9 cellular contexts compared by ENCODE assay signal in the genomic region with DNA sequence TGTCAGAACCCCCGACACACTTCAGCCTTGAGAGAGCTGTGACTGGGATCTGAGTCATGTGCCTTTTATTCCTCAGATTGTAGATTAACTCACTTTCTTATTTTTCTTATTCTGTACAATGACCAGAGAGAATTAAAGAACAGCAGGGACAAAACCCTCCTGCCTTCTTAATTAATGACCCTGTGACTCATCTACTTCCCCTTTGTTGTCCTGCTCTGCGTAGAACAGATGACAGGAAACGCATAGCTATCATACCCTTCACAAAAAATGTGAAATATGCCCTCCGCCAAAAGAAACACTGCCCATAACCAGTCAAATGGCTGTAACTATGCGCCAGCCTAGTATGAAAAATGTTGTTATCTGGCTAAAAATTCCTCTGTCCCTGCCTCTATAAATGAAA. TPM values are rescaled to one million over a fixed set of nuclear protein-coding genes. Genes with fewer than 3 reads are reported as not detected.
DNase-seq lines count a peak whose midpoint lies in the region; ATAC-seq, FAIRE-seq and TF ChIP-seq lines count a peak whose summit lies in the region.
"Had no signal": no experiment of that assay in that cellular context is flagged by ENCODE, and none has a peak within 500 bp of the region (broad histone marks: within the 10 kb centered on the region; RNA-seq: fewer than 3 reads in every experiment).

No MANE protein-coding gene starts in this region.

- H2BK120ac ChIP-seq in H1 (replicated peaks; ENCODE audit: low read depth, low read length) = no peak overlapping the region

- H3K23ac ChIP-seq in H1 (ENCODE audit: insufficient read length) = no peak overlapping the region

- H3K27me3 ChIP-seq in H1 (replicated peaks in 1 of 4; ENCODE audit: control insufficient read depth in 3 of 4, extremely low read depth in 1 of 4, insufficient read depth in 3 of 4, low read length in 3 of 4) (no peaks in the 10 kb centered on the region; a peak in 1 of 7 replicates), suprapubic skin (peaks cover 1% of the 10 kb centered on the region)

- TF ChIP-seq CTCF in H1 (IDR thresholded peaks at IDR 0.05; ENCODE audit: control extremely low read depth in 1 of 3, insufficient read depth in 1 of 3, low read depth in 1 of 3, low read length in 3 of 3) (no peak), nephron (IDR thresholded peaks at IDR 0.05; ENCODE audit: unreplicated experiment in 3 of 3) (no peak), suprapubic skin (IDR thresholded peaks at IDR 0.05) (no peak)

- H3K56ac ChIP-seq in H1 (replicated peaks; ENCODE audit: insufficient read length, low read depth, low read length) = no peak overlapping the region

- CTCF ChIA-PET in H1 (lab: Charles Lee; ENCODE audit: partially characterized antibody) = interaction anchor here (1.2 to 21.2 kb wide), 5 partner anchors 9 to 243 kb away, joined by 4 to 339 read pairs (median 31); no protein-coding TSS in a partner anchor

- H4K8ac ChIP-seq in H1 (ENCODE audit: extremely low read depth, insufficient read depth, low read length) = no peak overlapping the region

- TF ChIP-seq POLR2A in H1 (IDR thresholded peaks at IDR 0.05; ENCODE audit: control extremely low read depth in 1 of 2, low read depth in 2 of 2, low read length in 2 of 2) = no peak
- no peak for TF ChIP-seq POLR2A in suprapubic skin (IDR thresholded peaks at IDR 0.05)

- TF ChIP-seq RAD21 in H1 (IDR thresholded peaks at IDR 0.05 in 1 of 2, conservative IDR thresholded peaks at IDR 0.05 in 1 of 2; ENCODE audit: low read depth in 2 of 2, low read length in 2 of 2) = no peak

- no peaks in the 10 kb centered on the region for H3K9me3 Mint-ChIP-seq in nephron
- H3K9me3 Mint-ChIP-seq: T-helper 1 cell treated with Interleukin-12 subunit alpha and Interleukin-12 subunit beta and Interleukin-4 antibody, amounts not matched to agents 30 μg/mL and 1 μg/mL, for 36 hours had no signal

- H3K4me2 ChIP-seq in H1 (ENCODE audit: insufficient read depth in 1 of 2, low read depth in 2 of 2, low read length in 2 of 2) = no peak overlapping the region

- no peak overlapping the region for H3K18ac ChIP-seq in H1 (ENCODE audit: extremely low read depth, low read length)

- H3K4me3 Mint-ChIP-seq in nephron = no peak overlapping the region
- H3K4me3 Mint-ChIP-seq: T-helper 1 cell treated with Interleukin-12 subunit alpha and Interleukin-12 subunit beta and Interleukin-4 antibody, amounts not matched to agents 30 μg/mL and 1 μg/mL, for 36 hours had no signal

- no peaks in the 10 kb centered on the region for H3K79me1 ChIP-seq in H1 (ENCODE audit: low read depth, low read length)

- H2AFZ ChIP-seq in H1 (ENCODE audit: low read length) = no peak overlapping the region

- no peak overlapping the region for H2AK5ac ChIP-seq in H1 (ENCODE audit: low read depth, low read length)

- no peak overlapping the region for H4K5ac ChIP-seq in H1 (ENCODE audit: insufficient read length, low read depth, low read length)

- peaks cover 16% of the 10 kb centered on the region for H3K27me3 Mint-ChIP-seq in nephron (ENCODE audit: low read depth)

- TF ChIP-seq EP300 in H1 (IDR thresholded peaks at IDR 0.05; ENCODE audit: borderline replicate concordance in 1 of 2, low read depth in 2 of 2, low read length in 2 of 2) (no peak), suprapubic skin (IDR thresholded peaks at IDR 0.05) (no peak)

- peaks cover 8% of the 10 kb centered on the region for H3K4me1 Mint-ChIP-seq in nephron

- no peak for ATAC-seq in HG02884 (IDR thresholded peaks at IDR 0.05; ENCODE audit: unreplicated experiment)

- DNase-seq in EL (peak; percentile 99), NOMO-1 treated with DMSO at 0.1 percent for 48 hours (lab: John Stamatoyannopoulos, UW; ENCODE audit: unreplicated experiment) (peak; percentile 96), H1 (ENCODE audit: low read depth in 1 of 2, low spot score in 2 of 2) (no peak), SK-N-DZ (ENCODE audit: low spot score) (no peak), suprapubic skin (ENCODE audit: low spot score in 2 of 2) (no peak)
- DNase-seq in stimulated activated CD4-positive, alpha-beta T cell treated with anti-CD3 and anti-CD28 coated beads, Interleukin-4, amount 100 ng/mL, for 1 hour = no peak

- H4K20me1 ChIP-seq in H1 (replicated peaks in 1 of 2; ENCODE audit: control insufficient read depth in 1 of 2, insufficient read depth in 2 of 2, low read length in 2 of 2) = no peaks in the 10 kb centered on the region

- H2BK20ac ChIP-seq in H1 (ENCODE audit: low read length) = no peak overlapping the region

- H2BK12ac ChIP-seq in H1 (ENCODE audit: low read depth, low read length) = no peak overlapping the region

- H3K36me3 Mint-ChIP-seq in nephron (ENCODE audit: low read depth) = no peaks in the 10 kb centered on the region

- H3K27ac ChIP-seq in H1 (ENCODE audit: low read depth, low read length) (no peak overlapping the region), suprapubic skin (no peak overlapping the region)

- peak overlapping the region; percentile 67; the same call in 1 of the 2 replicates for H2BK5ac ChIP-seq in H1 (ENCODE audit: low read depth, low read length)

- no peak overlapping the region for H3K14ac ChIP-seq in H1 (ENCODE audit: insufficient read length)

- H3K4me3 ChIP-seq in H1 (ENCODE audit: extremely low read depth in 1 of 4, insufficient read depth in 2 of 4, low read depth in 3 of 4, low read length in 4 of 4) (no peak overlapping the region), suprapubic skin (no peak overlapping the region)

- peak overlapping the region in 2 of 3 experiments; percentile 22 to 25 for H3K27ac Mint-ChIP-seq in nephron
- H3K27ac Mint-ChIP-seq: T-helper 1 cell treated with Interleukin-12 subunit alpha and Interleukin-12 subunit beta and Interleukin-4 antibody, amounts not matched to agents 30 μg/mL and 1 μg/mL, for 36 hours had no signal

- 61% methylated on average over 5 of the region's 5 CpGs; no CpG with 5 or more reads in 1 of the 2 experiments for WGBS in H1 (ENCODE audit: extremely low coverage in 1 of 2, insufficient coverage in 1 of 2, insufficient read length in 1 of 2, insufficient replicate concordance in 2 of 2, low coverage in 1 of 2, low lambda C conversion rate in 2 of 2, missing lambda C conversion rate in 1 of 2), 2 experiments
- WGBS in suprapubic skin = 45% methylated on average over 5 of the region's 5 CpGs

- POLR2A ChIA-PET in H1 (lab: Charles Lee; ENCODE audit: partially characterized antibody) = interaction anchor here (1.0 kb wide), 1 partner anchor 111 kb away, joined by 3 read pairs; no protein-coding TSS in a partner anchor

- H3K4me1 ChIP-seq in H1 (replicated peaks in 1 of 4; ENCODE audit: control insufficient read depth in 3 of 4, insufficient read depth in 4 of 4, low read length in 3 of 4) = peaks cover 2 to 3% (median 3%) of the 10 kb centered on the region in 4 experiments; a peak in 3 of 7 replicates
- peaks cover 7% of the 10 kb centered on the region for H3K4me1 ChIP-seq in suprapubic skin

- no peaks in the 10 kb centered on the region for H3K23me2 ChIP-seq in H1 (ENCODE audit: low read depth, low read length)

- no peak for FAIRE-seq in H1 (lab: Jason Lieb, UNC)

- H3K36me3 ChIP-seq in H1 (ENCODE audit: control insufficient read depth in 2 of 4, insufficient read depth in 4 of 4, low read length in 3 of 4) (no peaks in the 10 kb centered on the region), suprapubic skin (no peaks in the 10 kb centered on the region)

- no peak overlapping the region for H3K4ac ChIP-seq in H1 (replicated peaks; ENCODE audit: insufficient read length, low read depth, low read length)

- no peak overlapping the region for H2BK15ac ChIP-seq in H1 (ENCODE audit: low read length)

- H3K9me3 ChIP-seq in H1 (ENCODE audit: insufficient read depth in 2 of 2, low read depth in 1 of 2, low read length in 1 of 2) = no peaks in the 10 kb centered on the region; a peak in 1 of 4 replicates
- H3K9me3 ChIP-seq in suprapubic skin = no peaks in the 10 kb centered on the region

- no peaks in the 10 kb centered on the region for H3K79me2 ChIP-seq in H1 (ENCODE audit: control insufficient read depth in 1 of 2, insufficient read depth in 2 of 2, low read length in 2 of 2)

- H3K9ac ChIP-seq in H1 (replicated peaks in 1 of 4; ENCODE audit: extremely low read depth in 1 of 4, low read depth in 3 of 4, low read length in 3 of 4) = no peak overlapping the region

- peak overlapping the region; percentile 3 for H4K91ac ChIP-seq in H1 (replicated peaks; ENCODE audit: insufficient read length, low read length)

TF ChIP-seq in H1, 55 proteins besides CTCF, POLR2A, EP300 and RAD21:
- TF ChIP-seq BRCA1 (IDR thresholded peaks at IDR 0.05; ENCODE audit: low read depth, low read length) = no peak
- TF ChIP-seq BACH1 (IDR thresholded peaks at IDR 0.05; ENCODE audit: low read length) = no peak
- peak; percentile 76; the same call in 1 of the 2 replicates for TF ChIP-seq JUND (IDR thresholded peaks at IDR 0.05; ENCODE audit: low read length)
- TF ChIP-seq KDM4A (IDR thresholded peaks at IDR 0.05; ENCODE audit: low read depth, low read length, severe bottlenecking) = no peak

RNA-seq across cellular contexts. Expression of gene PADI2, which starts 9.1 kb away (rescaled TPM):
- total RNA-seq in H1 (2021; fragmentation: NEBNext Ultra II Directional; extraction: Animal tissue kit (Norgen Biotek cat#: 25700)) = 5.8 and 7.5 TPM in 2 replicates
- 1.6 and 2.5 TPM in 2 replicates for polyA plus RNA-seq in H1 (2011; rRNA removed)
- 1.8 TPM for polyA plus RNA-seq in H1 (2011; cell fraction: cytosol; rRNA removed)
- 4.4 TPM for polyA plus RNA-seq in H1 (2011; cell fraction: nucleus; rRNA removed)
- polyA plus RNA-seq in H1 (2012, experiment 1 of 2) = 2.3 to 3.3 TPM (median 2.8 TPM) in 4 replicates
- polyA plus RNA-seq in H1 (2012, experiment 2 of 2) = 2.3 TPM
- 4.0 TPM for polyA plus RNA-seq in H1 (2013, experiment 1 of 2)
- 4.2 TPM for polyA plus RNA-seq in H1 (2013, experiment 2 of 2)
- polyA minus RNA-seq in H1 (2011; rRNA and poly(A)+ RNA removed) = 2.2 and 3.9 TPM in 2 replicates
- 2.1 TPM for polyA minus RNA-seq in H1 (2011; cell fraction: cytosol; rRNA and poly(A)+ RNA removed)
- polyA minus RNA-seq in H1 (2011; cell fraction: nucleus; rRNA and poly(A)+ RNA removed) = 2.8 TPM
- polyA plus RNA-seq in SK-N-DZ (2014; cell fraction: cytosol; rRNA removed) = not detected in 2 replicates
- not detected in 2 replicates for polyA plus RNA-seq in SK-N-DZ (2014; cell fraction: nucleus; rRNA removed)
- 10 to 100 TPM; 15.4 to 27.2 (median 18.6) TPM for total RNA-seq in suprapubic skin

Comparison
In these comparisons a context has a peak if more than half of its experiments do, and no peak if none do; other contexts are left out.
1. DNase-seq: peak in EL (single experiment) and NOMO-1 treated with DMSO at 0.1 percent for 48 hours (single experiment); none in H1 (0 of 2), stimulated activated CD4-positive, alpha-beta T cell treated with anti-CD3 and anti-CD28 coated beads, Interleukin-4, amount 100 ng/mL, for 1 hour (single experiment), SK-N-DZ (single experiment) and suprapubic skin (0 of 2).